Comparison of ENCODE assay signal across 1 cellular context in the genomic region with DNA sequence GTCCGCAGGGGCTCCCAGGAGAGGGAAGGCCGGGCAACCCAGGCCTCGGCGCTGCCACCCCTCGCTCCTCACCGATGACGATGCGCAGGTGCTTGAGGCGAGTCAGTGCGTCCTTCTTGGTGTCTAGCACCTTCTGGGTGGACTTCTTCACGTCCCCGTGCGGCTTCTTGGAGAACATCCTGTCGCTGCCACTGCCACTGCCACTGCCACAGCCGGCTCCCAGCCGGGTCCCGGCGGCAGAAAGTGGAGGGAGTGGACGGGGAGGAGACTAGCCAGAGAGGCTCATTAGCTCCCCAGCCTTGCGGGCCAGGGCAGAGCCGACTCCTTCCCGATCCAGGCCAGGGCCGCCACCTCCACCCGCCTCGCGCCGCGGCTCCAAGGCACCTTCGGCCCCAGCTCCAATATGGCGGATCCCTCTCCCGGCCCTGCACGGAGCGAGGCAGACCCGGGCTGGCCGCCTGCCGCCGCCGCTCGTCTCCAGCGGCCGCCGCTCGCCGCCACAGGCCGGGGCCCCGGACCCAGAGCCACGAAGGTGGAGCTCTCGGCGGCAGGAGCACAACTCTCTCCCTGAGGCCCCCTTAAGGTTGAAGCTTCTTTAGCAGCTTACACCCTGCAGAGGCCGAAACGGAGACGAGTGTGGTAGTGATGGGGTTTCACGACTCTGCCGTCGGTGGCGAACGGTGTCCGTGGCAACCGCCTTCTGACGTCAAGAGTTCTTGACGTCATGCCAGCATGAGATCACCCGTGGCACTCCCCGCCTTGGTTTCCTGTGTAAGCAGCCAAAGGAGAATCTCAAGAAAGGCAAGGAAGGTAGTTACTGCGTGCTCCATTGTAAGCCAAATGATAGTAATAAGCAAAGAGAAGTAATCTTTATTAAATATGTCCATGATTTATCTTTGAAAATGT.
TF ChIP-seq lines count a peak whose summit lies in the region.

A gene (minus strand): TSS at position 638 of the 906 bp plus-strand sequence. CDS start 460 bp downstream, at position 178.

TF ChIP-seq in GM12878, 131 proteins besides CTCF, POLR2A, EP300 and RAD21 (continued from another document):
- TF ChIP-seq MXI1 (IDR thresholded peaks at IDR 0.05; ENCODE audit: low read depth, low read length): peak; percentile 87
- peak; percentile 22; the same call in 1 of the 2 replicates for TF ChIP-seq HCFC1 (IDR thresholded peaks at IDR 0.05; ENCODE audit: low read length)
- peak; percentile 80; the same call in 1 of the 2 replicates for TF ChIP-seq STAT3 (IDR thresholded peaks at IDR 0.05; ENCODE audit: low read depth, low read length)
TF ChIP-seq in GM12878: peak in this region for 39; not testable (repeated sequence) for 92.
